1 cellular context compared by ENCODE assay signal in the genomic region with DNA sequence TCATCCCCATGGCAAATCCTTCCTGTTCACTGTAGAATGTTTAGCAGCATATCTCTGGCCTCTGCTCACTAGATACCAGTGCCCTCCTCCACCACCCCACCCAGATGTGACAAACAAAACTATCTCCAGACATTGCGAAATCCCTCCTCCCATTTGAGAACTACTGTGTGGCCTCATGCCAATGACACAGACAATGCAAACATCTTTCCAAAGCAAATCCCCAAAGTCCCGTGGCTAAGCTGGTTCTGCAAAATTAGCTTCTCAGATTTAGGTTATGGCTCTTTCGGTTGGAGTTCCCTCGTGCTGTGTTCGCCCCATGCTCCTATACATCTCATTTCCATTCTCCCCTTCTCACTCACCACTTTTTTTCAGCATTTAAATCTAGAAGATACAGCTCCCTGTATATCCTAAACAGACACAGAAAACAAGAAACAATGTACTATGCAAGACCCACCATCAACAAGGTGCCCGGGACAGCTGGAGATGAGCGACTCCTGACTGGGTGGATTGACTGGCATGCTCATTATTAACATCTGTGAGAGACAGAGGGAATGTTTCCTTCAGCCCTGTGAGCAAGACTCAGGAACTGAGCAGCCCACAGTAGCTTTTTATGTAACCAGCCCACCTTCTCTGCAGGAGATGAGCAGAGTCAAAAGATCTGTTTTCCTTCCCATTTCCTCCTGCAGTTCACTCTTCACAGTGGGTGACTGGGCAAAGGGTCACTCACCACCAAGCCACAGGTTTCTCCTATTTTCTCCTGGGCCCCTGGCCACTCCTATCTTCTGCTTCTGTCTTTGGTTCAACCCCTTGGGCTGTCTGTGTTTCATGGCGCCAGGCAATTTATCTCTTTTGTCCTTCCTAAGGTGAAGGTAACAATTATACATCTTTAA.
TF ChIP-seq lines count a peak whose summit lies in the region.

No MANE protein-coding gene starts in this region.

TF ChIP-seq in HepG2, 621 proteins besides CTCF, POLR2A, EP300 and RAD21 (continued from another document and continues in another):
- TF ChIP-seq, protein P1, sequence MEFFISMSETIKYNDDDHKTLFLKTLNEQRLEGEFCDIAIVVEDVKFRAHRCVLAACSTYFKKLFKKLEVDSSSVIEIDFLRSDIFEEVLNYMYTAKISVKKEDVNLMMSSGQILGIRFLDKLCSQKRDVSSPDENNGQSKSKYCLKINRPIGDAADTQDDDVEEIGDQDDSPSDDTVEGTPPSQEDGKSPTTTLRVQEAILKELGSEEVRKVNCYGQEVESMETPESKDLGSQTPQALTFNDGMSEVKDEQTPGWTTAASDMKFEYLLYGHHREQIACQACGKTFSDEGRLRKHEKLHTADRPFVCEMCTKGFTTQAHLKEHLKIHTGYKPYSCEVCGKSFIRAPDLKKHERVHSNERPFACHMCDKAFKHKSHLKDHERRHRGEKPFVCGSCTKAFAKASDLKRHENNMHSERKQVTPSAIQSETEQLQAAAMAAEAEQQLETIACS (CRISPR knock-in tag; IDR thresholded peaks at IDR 0.05) = no peak
- TF ChIP-seq TMF1 (CRISPR knock-in tag; IDR thresholded peaks at IDR 0.05; ENCODE audit: low read depth) (no peak), ZFP90 (CRISPR knock-in tag; IDR thresholded peaks at IDR 0.05; ENCODE audit: borderline replicate concordance) (no peak), ZFY (CRISPR knock-in tag; IDR thresholded peaks at IDR 0.05) (no peak), PHF5A (CRISPR knock-in tag; IDR thresholded peaks at IDR 0.05; ENCODE audit: low read depth, unreplicated experiment) (peak; percentile 38), FOSL1 (CRISPR knock-in tag; IDR thresholded peaks at IDR 0.05; ENCODE audit: borderline replicate concordance) (no peak), SMAD9 (CRISPR knock-in tag; IDR thresholded peaks at IDR 0.05) (no peak), CENPT (CRISPR knock-in tag; IDR thresholded peaks at IDR 0.05; ENCODE audit: low read depth) (no peak), NPAS2 (CRISPR knock-in tag; IDR thresholded peaks at IDR 0.05; ENCODE audit: borderline replicate concordance) (no peak), RXRA (CRISPR knock-in tag; IDR thresholded peaks at IDR 0.05) (peak; percentile 46; the same call in 1 of the 2 replicates), ASH2L (IDR thresholded peaks at IDR 0.05; ENCODE audit: insufficient read length, low read depth, low read length) (no peak), HOXA5 (CRISPR knock-in tag; IDR thresholded peaks at IDR 0.05) (no peak), ONECUT2 (CRISPR knock-in tag; IDR thresholded peaks at IDR 0.05) (no peak), IRX3 (CRISPR knock-in tag; IDR thresholded peaks at IDR 0.05; ENCODE audit: borderline replicate concordance, low read depth) (no peak), ZNF75D (CRISPR knock-in tag; IDR thresholded peaks at IDR 0.05; ENCODE audit: borderline replicate concordance) (no peak), ZNF776 (CRISPR knock-in tag; IDR thresholded peaks at IDR 0.05) (no peak), ZNF232 (CRISPR knock-in tag; IDR thresholded peaks at IDR 0.05; ENCODE audit: borderline replicate concordance) (no peak), ZNF446 (CRISPR knock-in tag; IDR thresholded peaks at IDR 0.05) (no peak), ZNF382 (CRISPR knock-in tag; IDR thresholded peaks at IDR 0.05; ENCODE audit: borderline replicate concordance) (no peak)
- TF ChIP-seq, protein P2, sequence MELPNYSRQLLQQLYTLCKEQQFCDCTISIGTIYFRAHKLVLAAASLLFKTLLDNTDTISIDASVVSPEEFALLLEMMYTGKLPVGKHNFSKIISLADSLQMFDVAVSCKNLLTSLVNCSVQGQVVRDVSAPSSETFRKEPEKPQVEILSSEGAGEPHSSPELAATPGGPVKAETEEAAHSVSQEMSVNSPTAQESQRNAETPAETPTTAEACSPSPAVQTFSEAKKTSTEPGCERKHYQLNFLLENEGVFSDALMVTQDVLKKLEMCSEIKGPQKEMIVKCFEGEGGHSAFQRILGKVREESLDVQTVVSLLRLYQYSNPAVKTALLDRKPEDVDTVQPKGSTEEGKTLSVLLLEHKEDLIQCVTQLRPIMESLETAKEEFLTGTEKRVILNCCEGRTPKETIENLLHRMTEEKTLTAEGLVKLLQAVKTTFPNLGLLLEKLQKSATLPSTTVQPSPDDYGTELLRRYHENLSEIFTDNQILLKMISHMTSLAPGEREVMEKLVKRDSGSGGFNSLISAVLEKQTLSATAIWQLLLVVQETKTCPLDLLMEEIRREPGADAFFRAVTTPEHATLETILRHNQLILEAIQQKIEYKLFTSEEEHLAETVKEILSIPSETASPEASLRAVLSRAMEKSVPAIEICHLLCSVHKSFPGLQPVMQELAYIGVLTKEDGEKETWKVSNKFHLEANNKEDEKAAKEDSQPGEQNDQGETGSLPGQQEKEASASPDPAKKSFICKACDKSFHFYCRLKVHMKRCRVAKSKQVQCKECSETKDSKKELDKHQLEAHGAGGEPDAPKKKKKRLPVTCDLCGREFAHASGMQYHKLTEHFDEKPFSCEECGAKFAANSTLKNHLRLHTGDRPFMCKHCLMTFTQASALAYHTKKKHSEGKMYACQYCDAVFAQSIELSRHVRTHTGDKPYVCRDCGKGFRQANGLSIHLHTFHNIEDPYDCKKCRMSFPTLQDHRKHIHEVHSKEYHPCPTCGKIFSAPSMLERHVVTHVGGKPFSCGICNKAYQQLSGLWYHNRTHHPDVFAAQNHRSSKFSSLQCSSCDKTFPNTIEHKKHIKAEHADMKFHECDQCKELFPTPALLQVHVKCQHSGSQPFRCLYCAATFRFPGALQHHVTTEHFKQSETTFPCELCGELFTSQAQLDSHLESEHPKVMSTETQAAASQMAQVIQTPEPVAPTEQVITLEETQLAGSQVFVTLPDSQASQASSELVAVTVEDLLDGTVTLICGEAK (IDR thresholded peaks at IDR 0.05) = no peak
- TF ChIP-seq, protein P2 (CRISPR knock-in tag; IDR thresholded peaks at IDR 0.05) = no peak; the same call in 1 of the 2 replicates
- TF ChIP-seq, protein P3, sequence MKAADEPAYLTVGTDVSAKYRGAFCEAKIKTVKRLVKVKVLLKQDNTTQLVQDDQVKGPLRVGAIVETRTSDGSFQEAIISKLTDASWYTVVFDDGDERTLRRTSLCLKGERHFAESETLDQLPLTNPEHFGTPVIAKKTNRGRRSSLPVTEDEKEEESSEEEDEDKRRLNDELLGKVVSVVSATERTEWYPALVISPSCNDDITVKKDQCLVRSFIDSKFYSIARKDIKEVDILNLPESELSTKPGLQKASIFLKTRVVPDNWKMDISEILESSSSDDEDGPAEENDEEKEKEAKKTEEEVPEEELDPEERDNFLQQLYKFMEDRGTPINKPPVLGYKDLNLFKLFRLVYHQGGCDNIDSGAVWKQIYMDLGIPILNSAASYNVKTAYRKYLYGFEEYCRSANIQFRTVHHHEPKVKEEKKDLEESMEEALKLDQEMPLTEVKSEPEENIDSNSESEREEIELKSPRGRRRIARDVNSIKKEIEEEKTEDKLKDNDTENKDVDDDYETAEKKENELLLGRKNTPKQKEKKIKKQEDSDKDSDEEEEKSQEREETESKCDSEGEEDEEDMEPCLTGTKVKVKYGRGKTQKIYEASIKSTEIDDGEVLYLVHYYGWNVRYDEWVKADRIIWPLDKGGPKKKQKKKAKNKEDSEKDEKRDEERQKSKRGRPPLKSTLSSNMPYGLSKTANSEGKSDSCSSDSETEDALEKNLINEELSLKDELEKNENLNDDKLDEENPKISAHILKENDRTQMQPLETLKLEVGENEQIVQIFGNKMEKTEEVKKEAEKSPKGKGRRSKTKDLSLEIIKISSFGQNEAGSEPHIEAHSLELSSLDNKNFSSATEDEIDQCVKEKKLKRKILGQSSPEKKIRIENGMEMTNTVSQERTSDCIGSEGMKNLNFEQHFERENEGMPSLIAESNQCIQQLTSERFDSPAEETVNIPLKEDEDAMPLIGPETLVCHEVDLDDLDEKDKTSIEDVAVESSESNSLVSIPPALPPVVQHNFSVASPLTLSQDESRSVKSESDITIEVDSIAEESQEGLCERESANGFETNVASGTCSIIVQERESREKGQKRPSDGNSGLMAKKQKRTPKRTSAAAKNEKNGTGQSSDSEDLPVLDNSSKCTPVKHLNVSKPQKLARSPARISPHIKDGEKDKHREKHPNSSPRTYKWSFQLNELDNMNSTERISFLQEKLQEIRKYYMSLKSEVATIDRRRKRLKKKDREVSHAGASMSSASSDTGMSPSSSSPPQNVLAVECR (CRISPR knock-in tag; IDR thresholded peaks at IDR 0.05; ENCODE audit: borderline replicate concordance) = peak; percentile 67; the same call in 1 of the 2 replicates
- TF ChIP-seq, protein P4, sequence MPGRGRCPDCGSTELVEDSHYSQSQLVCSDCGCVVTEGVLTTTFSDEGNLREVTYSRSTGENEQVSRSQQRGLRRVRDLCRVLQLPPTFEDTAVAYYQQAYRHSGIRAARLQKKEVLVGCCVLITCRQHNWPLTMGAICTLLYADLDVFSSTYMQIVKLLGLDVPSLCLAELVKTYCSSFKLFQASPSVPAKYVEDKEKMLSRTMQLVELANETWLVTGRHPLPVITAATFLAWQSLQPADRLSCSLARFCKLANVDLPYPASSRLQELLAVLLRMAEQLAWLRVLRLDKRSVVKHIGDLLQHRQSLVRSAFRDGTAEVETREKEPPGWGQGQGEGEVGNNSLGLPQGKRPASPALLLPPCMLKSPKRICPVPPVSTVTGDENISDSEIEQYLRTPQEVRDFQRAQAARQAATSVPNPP (CRISPR knock-in tag; IDR thresholded peaks at IDR 0.05) = no peak
- TF ChIP-seq, protein P5, sequence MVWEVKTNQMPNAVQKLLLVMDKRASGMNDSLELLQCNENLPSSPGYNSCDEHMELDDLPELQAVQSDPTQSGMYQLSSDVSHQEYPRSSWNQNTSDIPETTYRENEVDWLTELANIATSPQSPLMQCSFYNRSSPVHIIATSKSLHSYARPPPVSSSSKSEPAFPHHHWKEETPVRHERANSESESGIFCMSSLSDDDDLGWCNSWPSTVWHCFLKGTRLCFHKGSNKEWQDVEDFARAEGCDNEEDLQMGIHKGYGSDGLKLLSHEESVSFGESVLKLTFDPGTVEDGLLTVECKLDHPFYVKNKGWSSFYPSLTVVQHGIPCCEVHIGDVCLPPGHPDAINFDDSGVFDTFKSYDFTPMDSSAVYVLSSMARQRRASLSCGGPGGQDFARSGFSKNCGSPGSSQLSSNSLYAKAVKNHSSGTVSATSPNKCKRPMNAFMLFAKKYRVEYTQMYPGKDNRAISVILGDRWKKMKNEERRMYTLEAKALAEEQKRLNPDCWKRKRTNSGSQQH (CRISPR knock-in tag; IDR thresholded peaks at IDR 0.05; ENCODE audit: low read depth) = no peak
- TF ChIP-seq, protein P6, sequence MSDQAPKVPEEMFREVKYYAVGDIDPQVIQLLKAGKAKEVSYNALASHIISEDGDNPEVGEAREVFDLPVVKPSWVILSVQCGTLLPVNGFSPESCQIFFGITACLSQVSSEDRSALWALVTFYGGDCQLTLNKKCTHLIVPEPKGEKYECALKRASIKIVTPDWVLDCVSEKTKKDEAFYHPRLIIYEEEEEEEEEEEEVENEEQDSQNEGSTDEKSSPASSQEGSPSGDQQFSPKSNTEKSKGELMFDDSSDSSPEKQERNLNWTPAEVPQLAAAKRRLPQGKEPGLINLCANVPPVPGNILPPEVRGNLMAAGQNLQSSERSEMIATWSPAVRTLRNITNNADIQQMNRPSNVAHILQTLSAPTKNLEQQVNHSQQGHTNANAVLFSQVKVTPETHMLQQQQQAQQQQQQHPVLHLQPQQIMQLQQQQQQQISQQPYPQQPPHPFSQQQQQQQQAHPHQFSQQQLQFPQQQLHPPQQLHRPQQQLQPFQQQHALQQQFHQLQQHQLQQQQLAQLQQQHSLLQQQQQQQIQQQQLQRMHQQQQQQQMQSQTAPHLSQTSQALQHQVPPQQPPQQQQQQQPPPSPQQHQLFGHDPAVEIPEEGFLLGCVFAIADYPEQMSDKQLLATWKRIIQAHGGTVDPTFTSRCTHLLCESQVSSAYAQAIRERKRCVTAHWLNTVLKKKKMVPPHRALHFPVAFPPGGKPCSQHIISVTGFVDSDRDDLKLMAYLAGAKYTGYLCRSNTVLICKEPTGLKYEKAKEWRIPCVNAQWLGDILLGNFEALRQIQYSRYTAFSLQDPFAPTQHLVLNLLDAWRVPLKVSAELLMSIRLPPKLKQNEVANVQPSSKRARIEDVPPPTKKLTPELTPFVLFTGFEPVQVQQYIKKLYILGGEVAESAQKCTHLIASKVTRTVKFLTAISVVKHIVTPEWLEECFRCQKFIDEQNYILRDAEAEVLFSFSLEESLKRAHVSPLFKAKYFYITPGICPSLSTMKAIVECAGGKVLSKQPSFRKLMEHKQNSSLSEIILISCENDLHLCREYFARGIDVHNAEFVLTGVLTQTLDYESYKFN (CRISPR knock-in tag; conservative IDR thresholded peaks at IDR 0.05) = peak; percentile 85
- TF ChIP-seq, protein P7, sequence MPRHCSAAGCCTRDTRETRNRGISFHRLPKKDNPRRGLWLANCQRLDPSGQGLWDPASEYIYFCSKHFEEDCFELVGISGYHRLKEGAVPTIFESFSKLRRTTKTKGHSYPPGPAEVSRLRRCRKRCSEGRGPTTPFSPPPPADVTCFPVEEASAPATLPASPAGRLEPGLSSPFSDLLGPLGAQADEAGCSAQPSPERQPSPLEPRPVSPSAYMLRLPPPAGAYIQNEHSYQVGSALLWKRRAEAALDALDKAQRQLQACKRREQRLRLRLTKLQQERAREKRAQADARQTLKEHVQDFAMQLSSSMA (CRISPR knock-in tag; IDR thresholded peaks at IDR 0.05) = no peak
